In the genomic region with DNA sequence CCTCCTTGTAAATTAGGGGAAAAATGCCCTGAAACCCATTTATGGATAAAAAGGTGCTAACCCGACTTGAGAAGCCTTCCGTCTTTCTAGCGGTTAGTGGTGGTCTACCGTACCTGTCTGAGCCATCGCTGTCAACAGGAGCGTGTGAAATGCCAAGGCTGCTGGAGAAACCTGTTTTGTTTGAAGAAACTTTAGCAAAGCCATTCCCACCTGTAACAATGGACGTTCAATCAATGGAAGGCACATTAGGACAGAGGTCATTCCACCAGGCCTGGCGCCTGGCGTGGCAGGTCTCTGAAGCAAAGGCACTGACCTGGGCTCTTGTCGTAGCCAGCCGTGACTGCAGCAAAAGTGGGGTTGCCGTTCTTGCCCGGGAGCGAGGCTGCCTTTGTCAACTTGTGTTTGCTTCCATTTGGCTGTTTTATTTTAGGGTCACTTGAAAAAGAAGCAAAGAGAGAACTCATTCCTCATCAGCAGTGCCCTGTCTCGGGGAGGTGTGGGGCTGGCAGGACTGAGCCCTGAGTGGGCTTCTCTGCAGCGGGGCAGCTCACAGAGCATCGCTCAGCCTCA, we compare ENCODE assay signal across 15 cellular contexts. TPM values are rescaled to one million over a fixed set of nuclear protein-coding genes. Genes with fewer than 3 reads are reported as not detected.
DNase-seq lines count a peak whose midpoint lies in the region; ATAC-seq, FAIRE-seq and TF ChIP-seq lines count a peak whose summit lies in the region.
"Had no signal": no experiment of that assay in that cellular context is flagged by ENCODE, and none has a peak within 500 bp of the region (broad histone marks: within the 10 kb centered on the region; RNA-seq: fewer than 3 reads in every experiment).

No MANE protein-coding gene starts in this region.

- intact Hi-C loops in CD4-positive, alpha-beta T cell (cut with DNase I, micrococcal nuclease): no loop called here
- intact Hi-C loops in natural killer cell (cut with micrococcal nuclease): no loop called here

- no peak for TF ChIP-seq CTCF in CD4-positive, alpha-beta T cell (IDR thresholded peaks at IDR 0.05)
- TF ChIP-seq CTCF in natural killer cell (IDR thresholded peaks at IDR 0.05): no peak

- peaks cover 30% of the 10 kb centered on the region for H3K36me3 ChIP-seq in SJCRH30

- no peaks in the 10 kb centered on the region for H3K27me3 Mint-ChIP-seq in T-helper 1 cell treated with Interleukin-12 subunit alpha and Interleukin-12 subunit beta and Interleukin-4 antibody, amounts not matched to agents 30 μg/mL and 1 μg/mL, for 36 hours (ENCODE audit: low read depth)
- no peaks in the 10 kb centered on the region for H3K27me3 Mint-ChIP-seq in CD4-positive, alpha-beta T cell
- H3K27me3 Mint-ChIP-seq in natural killer cell (ENCODE audit: low read depth in 2 of 2): no peaks in the 10 kb centered on the region
- H3K27me3 Mint-ChIP-seq: activated B cell treated with CpG ODN at 0.5 μM for 24 hours had no signal

- H3K36me3 Mint-ChIP-seq in T-helper 1 cell treated with Interleukin-12 subunit alpha and Interleukin-12 subunit beta and Interleukin-4 antibody, amounts not matched to agents 30 μg/mL and 1 μg/mL, for 36 hours (ENCODE audit: low read depth): peaks cover 40% of the 10 kb centered on the region
- peaks cover 94% of the 10 kb centered on the region for H3K36me3 Mint-ChIP-seq in CD4-positive, alpha-beta T cell (ENCODE audit: low read depth)
- H3K36me3 Mint-ChIP-seq in activated naive CD4-positive, alpha-beta T cell treated with anti-CD3 and anti-CD28 coated beads, Interleukin-2, amount 50 U/mL, for 72 hours: peaks cover 7 to 8% of the 10 kb centered on the region in 2 donors
- H3K36me3 Mint-ChIP-seq in natural killer cell: peaks cover 6% of the 10 kb centered on the region

- POLR2A ChIA-PET in CD4-positive, alpha-beta T cell (lab: Charles Lee): no interaction called here

- CTCF ChIA-PET in CD4-positive, alpha-beta T cell (lab: Charles Lee): no interaction called here

- peaks cover 29% of the 10 kb centered on the region for H3K4me1 Mint-ChIP-seq in T-helper 1 cell treated with Interleukin-12 subunit alpha and Interleukin-12 subunit beta and Interleukin-4 antibody, amounts not matched to agents 30 μg/mL and 1 μg/mL, for 36 hours (ENCODE audit: low read depth)
- peaks cover 27% of the 10 kb centered on the region for H3K4me1 Mint-ChIP-seq in CD4-positive, alpha-beta T cell (ENCODE audit: low read depth)
- peaks cover 37 to 45% of the 10 kb centered on the region in 2 donors for H3K4me1 Mint-ChIP-seq in natural killer cell
- H3K4me1 Mint-ChIP-seq: activated B cell treated with CpG ODN at 0.5 μM for 24 hours had no signal

- H3K4me3 Mint-ChIP-seq in T-helper 1 cell treated with Interleukin-12 subunit alpha and Interleukin-12 subunit beta and Interleukin-4 antibody, amounts not matched to agents 30 μg/mL and 1 μg/mL, for 36 hours: peak overlapping the region; percentile 29
- peak overlapping the region; percentile 69 for H3K4me3 Mint-ChIP-seq in CD4-positive, alpha-beta T cell
- peak overlapping the region; percentile 69 for H3K4me3 Mint-ChIP-seq in natural killer cell
- H3K4me3 Mint-ChIP-seq: activated B cell treated with CpG ODN at 0.5 μM for 24 hours had no signal

- peaks cover 10% of the 10 kb centered on the region for H3K4me1 ChIP-seq in SJCRH30
- H3K4me1 ChIP-seq: pancreas had no signal

- H3K27ac Mint-ChIP-seq in T-helper 1 cell treated with Interleukin-12 subunit alpha and Interleukin-12 subunit beta and Interleukin-4 antibody, amounts not matched to agents 30 μg/mL and 1 μg/mL, for 36 hours: peak overlapping the region; percentile 79
- peak overlapping the region; percentile 83 for H3K27ac Mint-ChIP-seq in CD4-positive, alpha-beta T cell
- peak overlapping the region; percentile 6 to 69 for H3K27ac Mint-ChIP-seq in activated naive CD4-positive, alpha-beta T cell treated with anti-CD3 and anti-CD28 coated beads, Interleukin-2, amount 50 U/mL, for 72 hours
- peak overlapping the region; percentile 84 to 87 for H3K27ac Mint-ChIP-seq in natural killer cell
- H3K27ac Mint-ChIP-seq: activated B cell treated with CpG ODN at 0.5 μM for 24 hours had no signal

- no peaks in the 10 kb centered on the region for H3K27me3 ChIP-seq in CD4-positive, alpha-beta T cell (ENCODE audit: control insufficient read depth, insufficient read depth, low read length)
- H3K27me3 ChIP-seq in SJCRH30: no peaks in the 10 kb centered on the region
- H3K27me3 ChIP-seq: pancreas had no signal

- H3K4me3 ChIP-seq in SJCRH30: no peak overlapping the region
- H3K4me3 ChIP-seq: pancreas had no signal

- no peaks in the 10 kb centered on the region for H3K9me3 ChIP-seq in CD4-positive, alpha-beta T cell (ENCODE audit: control insufficient read depth, low read length)
- no peaks in the 10 kb centered on the region for H3K9me3 ChIP-seq in SJCRH30 (replicated peaks)
- H3K9me3 ChIP-seq: pancreas had no signal

- FAIRE-seq in GM19239 (lab: Jason Lieb, UNC): no peak
- FAIRE-seq: pancreas had no signal

- ATAC-seq in CD4-positive, alpha-beta T cell (ENCODE audit: poor library complexity): no peak
- peak; percentile 9 to 32 for ATAC-seq in activated naive CD4-positive, alpha-beta T cell treated with anti-CD3 and anti-CD28 coated beads, Interleukin-2, amount 50 U/mL, for 72 hours
- no peak for ATAC-seq in natural killer cell
- ATAC-seq: pancreas had no signal

- peak overlapping the region; percentile 38 for H3K27ac ChIP-seq in CD4-positive, alpha-beta T cell (ENCODE audit: low read depth, low read length)
- no peak overlapping the region for H3K27ac ChIP-seq in SJCRH30
- H3K27ac ChIP-seq: 22Rv1, pancreas had no signal

- no peaks in the 10 kb centered on the region for H3K9me3 Mint-ChIP-seq in T-helper 1 cell treated with Interleukin-12 subunit alpha and Interleukin-12 subunit beta and Interleukin-4 antibody, amounts not matched to agents 30 μg/mL and 1 μg/mL, for 36 hours
- H3K9me3 Mint-ChIP-seq in CD4-positive, alpha-beta T cell: no peaks in the 10 kb centered on the region
- no peaks in the 10 kb centered on the region for H3K9me3 Mint-ChIP-seq in activated naive CD4-positive, alpha-beta T cell treated with anti-CD3 and anti-CD28 coated beads, Interleukin-2, amount 50 U/mL, for 72 hours
- no peaks in the 10 kb centered on the region for H3K9me3 Mint-ChIP-seq in natural killer cell
- H3K9me3 Mint-ChIP-seq: activated B cell treated with CpG ODN at 0.5 μM for 24 hours had no signal

- DNase-seq in T-helper 1 cell (no peak), natural killer cell (no peak), CD1c-positive myeloid dendritic cell (ENCODE audit: extremely low spot score) (no peak), SJCRH30 (no peak), GM19239 (ENCODE audit: insufficient read length, low spot score) (no peak)
- DNase-seq in CD4-positive, alpha-beta T cell: no peak
- no peak for DNase-seq in activated naive CD4-positive, alpha-beta T cell treated with anti-CD3 and anti-CD28 coated beads, Interleukin-2, amount 50 U/mL, for 72 hours (ENCODE audit: low spot score in 2 of 2)
- DNase-seq: activated B cell treated with CpG ODN at 0.5 μM for 24 hours, NCI-H1417 treated with DMSO at 0.1 percent for 48 hours, NCI-H526, pancreas, Right ventricle myocardium superior, substantia nigra had no signal

RNA-seq across cellular contexts. Expression of a gene that starts 47.2 kb away (rescaled TPM):
- total RNA-seq in CD4-positive, alpha-beta T cell: 100 to 1,000 TPM; 440 to 470 TPM
- 100 to 1,000 TPM; 164 to 235 TPM for total RNA-seq in activated naive CD4-positive, alpha-beta T cell treated with anti-CD3 and anti-CD28 coated beads, Interleukin-2, amount 50 U/mL, for 72 hours
- total RNA-seq in natural killer cell: 1,000 to 10,000 TPM in 1 of 3 donors, 100 to 1,000 TPM in 2; 883 to 1,008 (median 954) TPM
- total RNA-seq in SJCRH30 (2014; rRNA removed; shearing (Covaris generic)): 0.30 and 0.35 TPM in 2 replicates

Comparison
In these comparisons a context has a peak if more than half of its experiments do, and no peak if none do; other contexts are left out.
1. ATAC-seq: peak in activated naive CD4-positive, alpha-beta T cell treated with anti-CD3 and anti-CD28 coated beads, Interleukin-2, amount 50 U/mL, for 72 hours (2 of 2); none in CD4-positive, alpha-beta T cell (single experiment) and natural killer cell (0 of 3).
2. RNA of a gene that starts 47.2 kb away (total RNA-seq): 883 to 1,008 TPM in natural killer cell, 440 to 470 TPM in CD4-positive, alpha-beta T cell and 164 to 235 TPM in activated naive CD4-positive, alpha-beta T cell treated with anti-CD3 and anti-CD28 coated beads, Interleukin-2, amount 50 U/mL, for 72 hours; 0.30 to 0.35 TPM in SJCRH30; every median in the first group is over 100 times any median in the second.
3. Peak in every context shown above with its lines, with median percentiles within 50 percentile points of each other: H3K27ac Mint-ChIP-seq and H3K4me3 Mint-ChIP-seq.